1 cellular context compared by ENCODE assay signal in the genomic region with DNA sequence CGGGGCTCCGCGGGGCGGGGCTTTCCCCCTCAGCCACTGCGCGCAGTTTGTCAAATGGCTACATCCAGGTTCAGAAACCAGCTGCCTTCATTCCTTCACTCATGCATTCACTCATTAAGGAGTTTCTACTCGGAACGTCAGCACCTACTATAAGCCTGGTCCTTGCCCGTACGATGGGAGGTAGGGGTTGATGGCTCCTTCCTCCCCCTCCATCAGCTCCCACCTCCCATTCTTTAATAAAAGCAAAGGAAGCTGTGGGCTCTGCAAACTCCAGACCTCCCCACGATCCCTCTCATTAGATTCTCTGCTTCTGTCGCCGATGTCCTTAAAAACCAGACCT.
TF ChIP-seq lines count a peak whose summit lies in the region.

No MANE protein-coding gene starts in this region.

TF ChIP-seq in GM12878, 131 proteins besides CTCF, POLR2A, EP300 and RAD21:
- TF ChIP-seq FOXM1 (IDR thresholded peaks at IDR 0.05; ENCODE audit: low read depth, low read length): no peak
- peak; percentile 90 for TF ChIP-seq ZNF24 (IDR thresholded peaks at IDR 0.05)
- TF ChIP-seq SMC3 (IDR thresholded peaks at IDR 0.05; ENCODE audit: borderline replicate concordance, low read length): no peak
